Comparison of ENCODE assay signal across 17 cellular contexts in the genomic region with DNA sequence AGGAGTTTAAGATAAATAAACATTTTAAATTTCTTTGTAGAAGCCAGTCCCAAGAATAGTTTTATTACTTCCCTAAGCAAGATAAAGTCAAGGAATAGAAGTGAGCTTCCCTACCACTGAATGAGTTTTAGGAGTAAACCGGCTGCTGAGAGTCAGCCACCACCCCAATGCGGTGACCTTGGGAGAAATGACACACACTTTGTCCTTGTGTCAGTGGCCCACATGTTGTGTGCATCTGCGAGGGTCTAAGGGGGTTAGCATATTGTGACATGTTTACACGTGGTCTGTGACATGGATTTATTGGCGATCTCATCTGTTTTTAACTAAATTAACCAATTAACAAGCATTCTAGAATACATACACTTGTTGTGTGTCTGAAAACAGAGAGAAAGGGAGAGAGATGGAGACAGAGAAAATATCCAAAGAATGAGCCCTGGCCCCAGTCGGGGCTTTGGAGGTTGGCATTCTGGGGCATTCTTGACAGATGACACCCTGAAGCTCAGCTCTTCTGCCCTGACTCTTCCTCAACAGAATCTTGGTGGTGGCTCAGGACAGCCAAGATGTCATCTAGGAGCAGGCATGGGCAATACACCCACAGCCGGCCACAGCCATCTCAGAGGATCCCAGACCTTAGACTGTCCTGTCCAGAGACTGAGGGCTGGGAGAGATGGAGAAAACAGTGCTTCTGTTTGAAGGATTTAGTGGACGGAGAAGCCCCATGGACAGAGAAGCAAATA. TPM values are rescaled to one million over a fixed set of nuclear protein-coding genes. Genes with fewer than 3 reads are reported as not detected.
DNase-seq lines count a peak whose midpoint lies in the region; ATAC-seq and TF ChIP-seq lines count a peak whose summit lies in the region.
"Had no signal": no experiment of that assay in that cellular context is flagged by ENCODE, and none has a peak within 500 bp of the region (broad histone marks: within the 10 kb centered on the region; RNA-seq: fewer than 3 reads in every experiment).

No MANE protein-coding gene starts in this region.

- DNase-seq in left ventricle myocardium superior (peak; percentile 3), Right ventricle myocardium superior (no peak), A172 (ENCODE audit: low spot score) (no peak), brain microvascular endothelial cell (no peak), C1 segment of cervical spinal cord (lab: John Stamatoyannopoulos, UW) (no peak)
- DNase-seq in activated CD4-positive, alpha-beta T cell treated with anti-CD3 and anti-CD28 coated beads, Interleukin-2, amount 50 U/mL, for 48 hours, result peak; percentile 25 to 46
- peak; percentile 42 for DNase-seq in stimulated activated naive CD8-positive, alpha-beta T cell treated with anti-CD3 and anti-CD28 coated beads, Interleukin-15, Interleukin-2, amounts not matched to agents 100 U/mL and 50 U/mL, for 24 hours
- DNase-seq: body of pancreas, hippocampal formation, mucosa of descending colon, NCI-H2081 treated with DMSO at 0.1 percent for 48 hours, WERI-Rb-1 had no signal

- intact Hi-C loops in left ventricle myocardium superior (cut with micrococcal nuclease), result no loop called here
- intact Hi-C loops in Right ventricle myocardium superior (cut with DNase I), result no loop called here
- intact Hi-C loops in dendritic cell treated with granulocyte-macrophage colony-stimulating factor and Interleukin-4, amounts not matched to agents 40 ng/mL and 50 ng/mL, for 4 days (cut with micrococcal nuclease), result loop anchor here (5.0 kb wide), 1 partner anchor 35 kb away; no protein-coding TSS in a partner anchor

- H3K9me3 Mint-ChIP-seq in dendritic cell treated with granulocyte-macrophage colony-stimulating factor and Interleukin-4, amounts not matched to agents 40 ng/mL and 50 ng/mL, for 4 days, result no peaks in the 10 kb centered on the region

- no peak overlapping the region for H3K4me3 Mint-ChIP-seq in dendritic cell treated with granulocyte-macrophage colony-stimulating factor and Interleukin-4, amounts not matched to agents 40 ng/mL and 50 ng/mL, for 4 days

- H3K27me3 ChIP-seq in brain microvascular endothelial cell (replicated peaks), result peaks cover 2% of the 10 kb centered on the region
- H3K27me3 ChIP-seq: body of pancreas had no signal

- ATAC-seq in left ventricle myocardium superior, result no peak
- no peak for ATAC-seq in Right ventricle myocardium superior (ENCODE audit: poor library complexity)
- peak; percentile 22 for ATAC-seq in stimulated activated naive CD8-positive, alpha-beta T cell treated with anti-CD3 and anti-CD28 coated beads, Interleukin-15, Interleukin-2, amounts not matched to agents 100 U/mL and 50 U/mL, for 24 hours
- ATAC-seq: body of pancreas, HCT116, HepG2 had no signal

- H3K4me3 ChIP-seq in brain microvascular endothelial cell (ENCODE audit: low read depth, low read length), result no peak overlapping the region
- H3K4me3 ChIP-seq: body of pancreas, mucosa of descending colon had no signal

- peaks cover 62% of the 10 kb centered on the region for H3K4me1 Mint-ChIP-seq in dendritic cell treated with granulocyte-macrophage colony-stimulating factor and Interleukin-4, amounts not matched to agents 40 ng/mL and 50 ng/mL, for 4 days (ENCODE audit: low read depth)

- H3K27ac Mint-ChIP-seq in dendritic cell treated with granulocyte-macrophage colony-stimulating factor and Interleukin-4, amounts not matched to agents 40 ng/mL and 50 ng/mL, for 4 days, result peak overlapping the region; percentile 43

- H3K27ac ChIP-seq in brain microvascular endothelial cell, result no peak overlapping the region
- H3K27ac ChIP-seq: body of pancreas had no signal

- in situ Hi-C loops in brain microvascular endothelial cell (cut with HindIII; ENCODE audit: low pct_ligation_motif_present, low sequenced_read_pairs), result no loop called here

- H3K36me3 Mint-ChIP-seq in dendritic cell treated with granulocyte-macrophage colony-stimulating factor and Interleukin-4, amounts not matched to agents 40 ng/mL and 50 ng/mL, for 4 days (ENCODE audit: low read depth), result no peaks in the 10 kb centered on the region

- no peaks in the 10 kb centered on the region for H3K27me3 Mint-ChIP-seq in dendritic cell treated with granulocyte-macrophage colony-stimulating factor and Interleukin-4, amounts not matched to agents 40 ng/mL and 50 ng/mL, for 4 days

- TF ChIP-seq CTCF in brain microvascular endothelial cell (IDR thresholded peaks at IDR 0.05; ENCODE audit: low read depth, low read length, missing control alignments), result no peak

- no peaks in the 10 kb centered on the region for H3K36me3 ChIP-seq in brain microvascular endothelial cell (replicated peaks)
- H3K36me3 ChIP-seq: WERI-Rb-1 had no signal

RNA-seq across cellular contexts. Expression of a gene that starts 29.7 kb away (rescaled TPM):
- total RNA-seq in left ventricle myocardium superior (not detected), Right ventricle myocardium superior (not detected)
- not detected in 2 replicates for total RNA-seq in A172 (2014; rRNA removed; shearing (Covaris generic))
- total RNA-seq: HepG2, osteocyte, skeletal muscle tissue had no signal

RNA-seq across cellular contexts. Expression of a gene that starts 39.6 kb away (rescaled TPM):
- total RNA-seq in left ventricle myocardium superior (not detected), Right ventricle myocardium superior (not detected)
- not detected in 2 replicates for total RNA-seq in A172 (2014; rRNA removed; shearing (Covaris generic))
- total RNA-seq: body of pancreas, HepG2, mucosa of descending colon, osteocyte, skeletal muscle tissue had no signal

Comparison
In these comparisons a context has a peak if more than half of its experiments do, and no peak if none do; other contexts are left out.
1. DNase-seq: peak in left ventricle myocardium superior (single experiment), activated CD4-positive, alpha-beta T cell treated with anti-CD3 and anti-CD28 coated beads, Interleukin-2, amount 50 U/mL, for 48 hours (2 of 2) and stimulated activated naive CD8-positive, alpha-beta T cell treated with anti-CD3 and anti-CD28 coated beads, Interleukin-15, Interleukin-2, amounts not matched to agents 100 U/mL and 50 U/mL, for 24 hours (single experiment); none in Right ventricle myocardium superior (single experiment), A172 (single experiment), brain microvascular endothelial cell (single experiment) and C1 segment of cervical spinal cord (0 of 14).